ENCODE assay signal across 1 cellular context in the genomic region with DNA sequence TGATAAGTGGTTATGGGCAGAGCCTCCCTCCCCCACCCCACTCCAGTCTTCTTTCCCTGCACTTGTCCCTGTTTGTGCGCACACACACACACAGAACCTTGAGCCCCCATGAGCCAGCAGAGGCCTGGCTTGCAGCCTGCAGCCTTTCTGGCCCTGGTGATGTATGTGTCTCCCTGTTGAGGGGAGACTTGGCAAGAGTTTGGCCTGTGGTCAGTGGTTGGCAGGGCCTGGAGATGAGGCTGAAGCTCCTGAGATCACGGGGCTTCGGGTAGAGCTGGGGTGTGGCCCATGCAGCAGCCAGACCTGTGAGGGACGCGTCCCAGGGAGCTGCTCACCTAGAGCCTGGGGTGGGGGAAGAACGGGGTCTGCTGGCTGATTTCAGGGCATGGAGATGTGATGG.
TF ChIP-seq lines count a peak whose summit lies in the region.

No MANE protein-coding gene starts in this region.

TF ChIP-seq in SK-N-SH, 30 proteins besides CTCF, POLR2A, EP300 and RAD21 (continued from another document):
- no peak for TF ChIP-seq EZH2phosphoT487 (IDR thresholded peaks at IDR 0.05; ENCODE audit: borderline replicate concordance, low read depth)
- TF ChIP-seq NFIC (IDR thresholded peaks at IDR 0.05; ENCODE audit: borderline replicate concordance) = no peak
- TF ChIP-seq GABPA (IDR thresholded peaks at IDR 0.05; ENCODE audit: low read depth) = no peak
- TF ChIP-seq TAF1 (IDR thresholded peaks at IDR 0.05; ENCODE audit: borderline replicate concordance, low read depth, low read length) = no peak
- TF ChIP-seq RFX5 (IDR thresholded peaks at IDR 0.05; ENCODE audit: low read length) = no peak
- no peak for TF ChIP-seq JUND (IDR thresholded peaks at IDR 0.05)
- TF ChIP-seq TEAD4 (IDR thresholded peaks at IDR 0.05; ENCODE audit: borderline replicate concordance, insufficient read depth) = no peak
- no peak for TF ChIP-seq TCF12 (IDR thresholded peaks at IDR 0.05)
- TF ChIP-seq, protein P1, sequence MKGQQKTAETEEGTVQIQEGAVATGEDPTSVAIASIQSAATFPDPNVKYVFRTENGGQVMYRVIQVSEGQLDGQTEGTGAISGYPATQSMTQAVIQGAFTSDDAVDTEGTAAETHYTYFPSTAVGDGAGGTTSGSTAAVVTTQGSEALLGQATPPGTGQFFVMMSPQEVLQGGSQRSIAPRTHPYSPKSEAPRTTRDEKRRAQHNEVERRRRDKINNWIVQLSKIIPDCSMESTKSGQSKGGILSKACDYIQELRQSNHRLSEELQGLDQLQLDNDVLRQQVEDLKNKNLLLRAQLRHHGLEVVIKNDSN (IDR thresholded peaks at IDR 0.05; ENCODE audit: borderline replicate concordance, low read depth) = no peak
- no peak for TF ChIP-seq IRF3 (IDR thresholded peaks at IDR 0.05; ENCODE audit: low read depth, low read length)
